24 cellular contexts compared by ENCODE assay signal in the genomic region with DNA sequence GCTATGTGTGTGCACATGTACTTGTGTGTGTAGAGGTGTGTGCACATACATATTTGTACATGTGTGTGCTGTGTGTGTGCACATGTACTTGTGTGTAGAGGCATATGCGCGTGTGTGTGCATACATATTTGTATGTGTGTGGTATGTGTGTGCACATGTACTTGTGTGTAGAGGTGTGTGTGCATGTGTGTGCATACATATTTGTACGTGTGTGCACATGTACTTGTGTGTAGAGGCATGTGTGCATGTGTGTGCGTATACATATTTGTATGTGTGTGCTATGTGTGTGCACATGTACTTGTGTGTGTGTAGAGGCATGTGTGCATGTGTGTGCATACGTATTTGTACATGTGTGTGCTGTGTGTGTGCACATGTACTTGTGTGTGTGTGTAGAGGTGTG.
DNase-seq lines count a peak whose midpoint lies in the region; ATAC-seq, FAIRE-seq and TF ChIP-seq lines count a peak whose summit lies in the region.
"Had no signal": no experiment of that assay in that cellular context is flagged by ENCODE, and none has a peak within 500 bp of the region (broad histone marks: within the 10 kb centered on the region; RNA-seq: fewer than 3 reads in every experiment).

No MANE protein-coding gene starts in this region.

- H3K4me2 ChIP-seq in neuronal stem cell (ENCODE audit: insufficient read depth, low read length, poor library complexity, severe bottlenecking): no peak overlapping the region
- H3K4me2 ChIP-seq: A549; BLaER1 treated with 17β-estradiol and CSF1 and Interleukin-3, amounts not matched to agents 10 nM and 100 nM had no signal

- peak; percentile 96 for FAIRE-seq in bronchial epithelial cell (lab: Jason Lieb, UNC)
- FAIRE-seq: A549, GM12891, GM18507, H54 had no signal

- no peak overlapping the region for H3K27ac Mint-ChIP-seq in Caco-2 (ENCODE audit: unreplicated experiment)
- H3K27ac Mint-ChIP-seq: CD14-positive monocyte; CD4-positive, alpha-beta T cell; CD8-positive, alpha-beta memory T cell had no signal

- H3K27me3 ChIP-seq in bronchial epithelial cell (ENCODE audit: control insufficient read depth, insufficient read depth, low read length): no peaks in the 10 kb centered on the region
- H3K27me3 ChIP-seq in neuronal stem cell (ENCODE audit: control insufficient read depth in 3 of 3, insufficient read depth in 3 of 3, low read depth in 1 of 3, low read length in 3 of 3): peaks cover 0 to 2% (median 0%) of the 10 kb centered on the region in 3 experiments
- no peaks in the 10 kb centered on the region for H3K27me3 ChIP-seq in Caco-2 (replicated peaks; ENCODE audit: control insufficient read depth, insufficient read depth, low read length)
- H3K27me3 ChIP-seq: BE2C; BLaER1 treated with 17β-estradiol and CSF1 and Interleukin-3, amounts not matched to agents 10 nM and 100 nM had no signal

- H3K4ac ChIP-seq in neuronal stem cell (ENCODE audit: low read length): no peak overlapping the region

- H3K4me3 ChIP-seq in HEK293 (ENCODE audit: low read depth, low read length) (no peak overlapping the region), bronchial epithelial cell (ENCODE audit: low read depth, low read length) (no peak overlapping the region), neuronal stem cell (ENCODE audit: low read length in 2 of 2) (peak overlapping the region in 1 of 2 donors; percentile 61), Caco-2 (ENCODE audit: low read depth, low read length) (no peak overlapping the region)
- H3K4me3 ChIP-seq: A549; BLaER1 treated with 17β-estradiol and CSF1 and Interleukin-3, amounts not matched to agents 10 nM and 100 nM; GM23248; HAP-1 had no signal

- H3K79me1 ChIP-seq in neuronal stem cell (ENCODE audit: low read depth, low read length): no peaks in the 10 kb centered on the region

- no peaks in the 10 kb centered on the region for H3K9me3 Mint-ChIP-seq in Caco-2 (ENCODE audit: unreplicated experiment)
- H3K9me3 Mint-ChIP-seq: CD4-positive, alpha-beta T cell had no signal

- H3K9ac ChIP-seq in neuronal stem cell (ENCODE audit: low read depth, low read length, poor library complexity): peak overlapping the region; percentile 21
- H3K9ac ChIP-seq: BLaER1 treated with 17β-estradiol and CSF1 and Interleukin-3, amounts not matched to agents 10 nM and 100 nM; GM23248 had no signal

- no peak for ATAC-seq in GM21447 (IDR thresholded peaks at IDR 0.05; ENCODE audit: unreplicated experiment)
- ATAC-seq: A549 had no signal

- TF ChIP-seq CTCF in HEK293 (tag by site-specific recombination; IDR thresholded peaks at IDR 0.05) (no peak), bronchial epithelial cell (IDR thresholded peaks at IDR 0.05; ENCODE audit: insufficient read depth, low read length, severe bottlenecking) (no peak), Caco-2 (IDR thresholded peaks at IDR 0.05; ENCODE audit: insufficient read depth in 1 of 2, low read depth in 1 of 2, low read length in 1 of 2, severe bottlenecking in 1 of 2, unreplicated experiment in 1 of 2) (no peak)

- intact Hi-C loops in Caco-2 (cut with micrococcal nuclease; ENCODE audit: unreplicated experiment): no loop called here

- H3K18ac ChIP-seq in neuronal stem cell (ENCODE audit: low read length): no peak overlapping the region

- H3K4me1 ChIP-seq in HEK293 (ENCODE audit: control insufficient read depth, insufficient read depth, low read length) (no peaks in the 10 kb centered on the region), neuronal stem cell (ENCODE audit: control insufficient read depth in 2 of 2, insufficient read depth in 1 of 2, low read depth in 1 of 2, low read length in 2 of 2) (peaks cover 0 to 1% of the 10 kb centered on the region in 2 donors), Caco-2 (no peaks in the 10 kb centered on the region)
- H3K4me1 ChIP-seq: A549, BE2C, HAP-1 had no signal

- H3K27ac ChIP-seq in HEK293 (ENCODE audit: extremely low read depth, low read depth, low read length) (no peak overlapping the region), neuronal stem cell (replicated peaks; ENCODE audit: low read length) (no peak overlapping the region)
- H3K27ac ChIP-seq: A549; BLaER1 treated with 17β-estradiol and CSF1 and Interleukin-3, amounts not matched to agents 10 nM and 100 nM; GM23248 had no signal

- H2BK15ac ChIP-seq in neuronal stem cell (ENCODE audit: low read length): no peak overlapping the region

- no peak overlapping the region for H2AFZ ChIP-seq in neuronal stem cell (ENCODE audit: low read length)
- H2AFZ ChIP-seq: GM23248 had no signal

- H3K9me3 ChIP-seq in HEK293 (ENCODE audit: control insufficient read depth, insufficient read depth, low read depth, low read length) (no peaks in the 10 kb centered on the region), neuronal stem cell (replicated peaks in 1 of 2; ENCODE audit: control insufficient read depth in 2 of 2, insufficient read depth in 1 of 2, low read depth in 1 of 2, low read length in 2 of 2) (peaks cover 0 to 5% of the 10 kb centered on the region in 2 donors), Caco-2 (no peaks in the 10 kb centered on the region)
- H3K9me3 ChIP-seq: A549; BE2C; BLaER1 treated with 17β-estradiol and CSF1 and Interleukin-3, amounts not matched to agents 10 nM and 100 nM; HAP-1 had no signal

- no peaks in the 10 kb centered on the region for H3K36me3 Mint-ChIP-seq in Caco-2 (ENCODE audit: insufficient read depth, unreplicated experiment)
- H3K36me3 Mint-ChIP-seq: CD14-positive monocyte had no signal

- H2BK12ac ChIP-seq in neuronal stem cell (ENCODE audit: low read length): no peak overlapping the region

- no TSS peak for BruUV-seq in Caco-2 (replicated peaks; lab: Mats Ljungman, UMichigan)

- no peak overlapping the region for H4K8ac ChIP-seq in neuronal stem cell (ENCODE audit: low read depth, low read length)

- no peak overlapping the region for H3K14ac ChIP-seq in neuronal stem cell (ENCODE audit: low read length)

- H3K4me3 Mint-ChIP-seq in Caco-2 (ENCODE audit: unreplicated experiment): no peak overlapping the region
- H3K4me3 Mint-ChIP-seq: CD14-positive monocyte; CD4-positive, alpha-beta T cell; CD8-positive, alpha-beta memory T cell had no signal

- no peak overlapping the region for H3K23ac ChIP-seq in neuronal stem cell (ENCODE audit: low read depth, low read length, poor library complexity)

- no CpG with 5 or more reads among the region's 5 CpGs for WGBS in neuronal stem cell (ENCODE audit: extremely low coverage in 2 of 2, insufficient read length in 2 of 2, insufficient replicate concordance in 1 of 2), 2 donors

- no peak overlapping the region for H2AK5ac ChIP-seq in neuronal stem cell (ENCODE audit: low read depth, low read length)

- POLR2A ChIA-PET in HEK293 (lab: Yijun Ruan, JAX) (no interaction called here), Caco-2 (lab: Charles Lee) (no interaction called here)

- no peak overlapping the region for H2BK120ac ChIP-seq in neuronal stem cell (ENCODE audit: low read depth, low read length)

- CTCF ChIA-PET in HEK293 (lab: Yijun Ruan, JAX): no interaction called here
- CTCF ChIA-PET in Caco-2 (lab: Charles Lee): no interaction called here

- no peak overlapping the region for H2BK5ac ChIP-seq in neuronal stem cell (ENCODE audit: low read length)

- no peaks in the 10 kb centered on the region for H3K4me1 Mint-ChIP-seq in Caco-2 (ENCODE audit: low read depth, unreplicated experiment)
- H3K4me1 Mint-ChIP-seq: CD14-positive monocyte; CD8-positive, alpha-beta memory T cell had no signal

- DNase-seq in bronchial epithelial cell (ENCODE audit: low read depth) (no peak), neuronal stem cell (ENCODE audit: low spot score) (no peak), Caco-2 (no peak), NCI-H82 (lab: John Stamatoyannopoulos, UW) (no peak)
- DNase-seq: 8988T; ACHN; AML-193; BE2C; Calu3; CD4-positive, alpha-beta T cell; CD8-positive, alpha-beta memory T cell; DMS53; DMS79 treated with DMSO at 0.1 percent for 48 hours; GF-D8; GM23248 had no signal

- no peaks in the 10 kb centered on the region for H3K36me3 ChIP-seq in HEK293 (ENCODE audit: control insufficient read depth in 2 of 2, insufficient read depth in 1 of 2, low read length in 2 of 2)
- H3K36me3 ChIP-seq in bronchial epithelial cell (ENCODE audit: control insufficient read depth, insufficient read depth, low read length): no peaks in the 10 kb centered on the region
- no peaks in the 10 kb centered on the region for H3K36me3 ChIP-seq in neuronal stem cell (replicated peaks in 1 of 2; ENCODE audit: control insufficient read depth in 2 of 2, insufficient read depth in 2 of 2, low read length in 2 of 2)
- no peaks in the 10 kb centered on the region for H3K36me3 ChIP-seq in Caco-2 (ENCODE audit: control insufficient read depth, insufficient read depth, low read length)
- H3K36me3 ChIP-seq: BE2C; BLaER1 treated with 17β-estradiol and CSF1 and Interleukin-3, amounts not matched to agents 10 nM and 100 nM; HAP-1 had no signal

- peaks cover 5% of the 10 kb centered on the region for H3K27me3 Mint-ChIP-seq in Caco-2 (ENCODE audit: insufficient read depth, unreplicated experiment)

- H4K91ac ChIP-seq in neuronal stem cell (ENCODE audit: low read depth, low read length, poor library complexity): peak overlapping the region; percentile 27

TF ChIP-seq in HEK293, 187 proteins besides CTCF, POLR2A, EP300 and RAD21 (continues in another document):
- TF ChIP-seq, protein P1, sequence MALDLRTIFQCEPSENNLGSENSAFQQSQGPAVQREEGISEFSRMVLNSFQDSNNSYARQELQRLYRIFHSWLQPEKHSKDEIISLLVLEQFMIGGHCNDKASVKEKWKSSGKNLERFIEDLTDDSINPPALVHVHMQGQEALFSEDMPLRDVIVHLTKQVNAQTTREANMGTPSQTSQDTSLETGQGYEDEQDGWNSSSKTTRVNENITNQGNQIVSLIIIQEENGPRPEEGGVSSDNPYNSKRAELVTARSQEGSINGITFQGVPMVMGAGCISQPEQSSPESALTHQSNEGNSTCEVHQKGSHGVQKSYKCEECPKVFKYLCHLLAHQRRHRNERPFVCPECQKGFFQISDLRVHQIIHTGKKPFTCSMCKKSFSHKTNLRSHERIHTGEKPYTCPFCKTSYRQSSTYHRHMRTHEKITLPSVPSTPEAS (tag by site-specific recombination; IDR thresholded peaks at IDR 0.05): peak; percentile 85
